In the genomic region with DNA sequence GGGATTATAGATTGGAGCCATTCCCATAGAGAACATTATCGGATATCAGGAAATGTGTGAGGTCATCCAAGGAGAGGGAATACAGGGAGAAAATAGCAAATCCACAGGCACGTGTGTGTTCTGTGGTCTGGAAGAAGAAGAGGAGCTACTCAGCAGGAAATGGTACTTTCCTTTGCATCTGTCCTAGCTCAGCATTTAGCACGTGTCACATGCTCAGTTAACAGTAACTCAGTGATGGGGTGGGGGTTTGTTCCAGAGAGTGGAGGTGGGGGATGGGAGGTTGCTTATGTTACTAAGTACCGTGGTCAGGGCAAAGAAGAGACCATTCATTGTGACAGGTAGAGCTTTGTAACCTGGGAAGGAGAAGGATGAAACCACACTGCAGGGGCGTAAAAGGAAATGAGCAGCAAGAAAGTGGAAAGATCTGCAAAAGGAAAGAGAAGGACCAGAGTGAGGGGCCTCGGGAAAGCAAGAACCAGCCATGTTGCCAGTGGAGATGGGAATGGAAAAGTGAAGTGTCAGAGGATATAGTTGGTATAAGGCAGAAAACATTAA, we compare ENCODE assay signal across 27 cellular contexts.
DNase-seq lines count a peak whose midpoint lies in the region; ATAC-seq, FAIRE-seq and TF ChIP-seq lines count a peak whose summit lies in the region.
"Had no signal": no experiment of that assay in that cellular context is flagged by ENCODE, and none has a peak within 500 bp of the region (broad histone marks: within the 10 kb centered on the region; RNA-seq: fewer than 3 reads in every experiment).

No MANE protein-coding gene starts in this region.

- no peak for FAIRE-seq in K562 (lab: Jason Lieb, UNC)
- FAIRE-seq: islet of Langerhans had no signal

- CTCF ChIA-PET in K562 (lab: Yijun Ruan, JAX; ENCODE audit: low intra/inter-chr PET ratio) = no interaction called here

- BruUV-seq in K562 (replicated peaks; lab: Mats Ljungman, UMichigan) = no TSS peak

- ATAC-seq in heart right ventricle (peak in 7 of 8 donors; percentile 37 to 62 (median 52)), K562 (no peak), left lobe of liver (peak; percentile 31), GM21447 (IDR thresholded peaks at IDR 0.05; ENCODE audit: unreplicated experiment) (no peak)
- ATAC-seq: activated CD8-positive, alpha-beta memory T cell treated with anti-CD3 and anti-CD28 coated beads, Interleukin-2, amount 10 ng/mL, durations not matched to agents 7 days and 5 days; activated naive CD4-positive, alpha-beta T cell treated with anti-CD3 and anti-CD28 coated beads, Interleukin-2, amount 50 U/mL, for 72 hours; foreskin keratinocyte had no signal

- H3K4me1 ChIP-seq in heart right ventricle = peaks cover 5 to 61% (median 18%) of the 10 kb centered on the region in 9 donors
- peaks cover 0 to 5% of the 10 kb centered on the region in 2 experiments; a peak in 3 of 5 replicates for H3K4me1 ChIP-seq in K562 (replicated peaks in 1 of 2; ENCODE audit: control insufficient read depth in 2 of 2, insufficient read depth in 2 of 2, low read length in 2 of 2)
- H3K4me1 ChIP-seq in tibial nerve = peaks cover 0 to 36% (median 12%) of the 10 kb centered on the region in 4 donors
- H3K4me1 ChIP-seq: foreskin keratinocyte, uterus had no signal

- H3K4me2 ChIP-seq in K562 (ENCODE audit: insufficient read depth, low read length) = no peak overlapping the region
- H3K4me2 ChIP-seq: KMS-11 had no signal

- TF ChIP-seq CTCF in heart right ventricle (IDR thresholded peaks at IDR 0.05) (no peak), K562 (IDR thresholded peaks at IDR 0.05 in 2 of 3, conservative IDR thresholded peaks at IDR 0.05 in 1 of 3; ENCODE audit: insufficient read depth in 2 of 3, low read depth in 1 of 3, low read length in 3 of 3) (no peak), tibial nerve (IDR thresholded peaks at IDR 0.05) (no peak)

- intact Hi-C loops in heart right ventricle (cut with DNase I) = loop anchor here in 1 of 10 donors (10.0 kb wide), 1 partner anchor 170 kb away; a partner anchor contains a TSS
- intact Hi-C loops in cardiac septum (cut with DNase I) = no loop called here
- intact Hi-C loops in K562 (cut with micrococcal nuclease) = no loop called here

- TF ChIP-seq POLR2A in K562 (conservative IDR thresholded peaks at IDR 0.05) = no peak
- TF ChIP-seq POLR2A in tibial nerve (IDR thresholded peaks at IDR 0.05) = no peak

- H4K20me1 ChIP-seq in K562 (replicated peaks; ENCODE audit: control insufficient read depth, insufficient read depth, low read length) = no peaks in the 10 kb centered on the region

- WGBS in heart right ventricle, 2 donors = 76 to 78% methylated on average over 6 of the region's 6 CpGs
- 13% methylated on average over 6 of the region's 6 CpGs for WGBS in K562 (ENCODE audit: insufficient coverage, low coverage, missing lambda C conversion rate)
- 70 to 73% methylated on average over 6 of the region's 6 CpGs for WGBS in tibial nerve, 2 donors

- no peaks in the 10 kb centered on the region for H3K9me3 ChIP-seq in heart right ventricle
- H3K9me3 ChIP-seq in K562 (replicated peaks; ENCODE audit: control insufficient read depth, insufficient read depth, low read depth, low read length) = no peaks in the 10 kb centered on the region
- H3K9me3 ChIP-seq in tibial nerve = no peaks in the 10 kb centered on the region
- H3K9me3 ChIP-seq: sigmoid colon, SJSA1, uterus had no signal

- H3K36me3 ChIP-seq in heart right ventricle = peaks cover 0 to 71% (median 3%) of the 10 kb centered on the region in 9 donors
- H3K36me3 ChIP-seq in K562 (ENCODE audit: control insufficient read depth, insufficient read depth, low read length) = no peaks in the 10 kb centered on the region
- H3K36me3 ChIP-seq in tibial nerve = peaks cover 0 to 62% (median 5%) of the 10 kb centered on the region in 3 donors
- H3K36me3 ChIP-seq: uterus had no signal

- TF ChIP-seq EP300 in K562 (IDR thresholded peaks at IDR 0.05; ENCODE audit: low read length) (no peak), tibial nerve (IDR thresholded peaks at IDR 0.05) (peak; percentile 45 to 61)

- DNase-seq in heart right ventricle (peak in 1 of 2 donors; percentile 18), cardiac septum (ENCODE audit: low spot score) (no peak), K562 (ENCODE audit: extremely low read depth in 1 of 4, low spot score in 3 of 4) (no peak), left lobe of liver (ENCODE audit: low spot score) (no peak), tibial nerve (ENCODE audit: low spot score in 2 of 2) (peak in 1 of 2 donors; percentile 38), COLO829 (ENCODE audit: low spot score) (no peak), GOT3 (lab: John Stamatoyannopoulos, UW) (no peak)
- DNase-seq: ACHN; activated CD4-positive, alpha-beta T cell treated with anti-CD3 and anti-CD28 coated beads, Interleukin-2, amount 10 ng/mL, durations not matched to agents 24 days and 14 days; activated CD8-positive, alpha-beta memory T cell treated with anti-CD3 and anti-CD28 coated beads, Interleukin-2, amount 10 ng/mL, durations not matched to agents 7 days and 5 days; effector CD8-positive, alpha-beta T cell; foreskin keratinocyte; H7; hippocampal formation; mammary epithelial cell; naive B cell; NCI-H1092 treated with DMSO at 0.1 percent for 48 hours; NCI-H2107; NCI-H524; NK-92 treated with Interleukin-12 subunit alpha and Interleukin-12 subunit beta, amount 100 ng/mL, for 24 hours; sigmoid colon; uterus had no signal

- no peak overlapping the region for H3K4me3 ChIP-seq in heart right ventricle
- H3K4me3 ChIP-seq in K562 = no peak overlapping the region
- no peak overlapping the region for H3K4me3 ChIP-seq in tibial nerve
- H3K4me3 ChIP-seq: sigmoid colon, SJSA1, uterus had no signal

- TF ChIP-seq RAD21 in K562 (CRISPR knock-in tag; conservative IDR thresholded peaks at IDR 0.05 in 1 of 2, IDR thresholded peaks at IDR 0.05 in 1 of 2) = no peak

- H3K9me1 ChIP-seq in K562 (ENCODE audit: control insufficient read depth, insufficient read depth, low read length) = no peaks in the 10 kb centered on the region

- H3K27ac ChIP-seq in heart right ventricle (peak overlapping the region in 1 of 10 donors; percentile 69), K562 (ENCODE audit: extremely low read depth, low read depth, low read length) (no peak overlapping the region), tibial nerve (no peak overlapping the region)
- H3K27ac ChIP-seq: foreskin keratinocyte, KMS-11, sigmoid colon, SJSA1, uterus had no signal

- H3K27me3 ChIP-seq in heart right ventricle (no peaks in the 10 kb centered on the region), K562 (ENCODE audit: control insufficient read depth in 2 of 2, insufficient read depth in 2 of 2, low read length in 2 of 2) (peaks cover 0 to 3% of the 10 kb centered on the region in 2 experiments; a peak in 1 of 5 replicates), tibial nerve (no peaks in the 10 kb centered on the region)
- H3K27me3 ChIP-seq: foreskin keratinocyte, sigmoid colon, SJSA1, uterus had no signal

- no peak overlapping the region for H2AFZ ChIP-seq in K562 (ENCODE audit: low read depth, low read length)

- no peak overlapping the region for H3K9ac ChIP-seq in K562 (ENCODE audit: insufficient read depth in 1 of 2, low read depth in 2 of 2, low read length in 2 of 2)
- H3K9ac ChIP-seq: KMS-11 had no signal

- in situ Hi-C loops in K562 (cut with MboI) = no loop called here

- POLR2A ChIA-PET in K562 (lab: Yijun Ruan, JAX) = interaction anchor here (0.6 to 1.3 kb wide), 3 partner anchors 21 to 103 kb away, joined by 3 to 5 read pairs (median 3); no protein-coding TSS in a partner anchor

- no peaks in the 10 kb centered on the region for H3K79me2 ChIP-seq in K562 (ENCODE audit: control insufficient read depth, insufficient read depth, low read length)

TF ChIP-seq in K562, 482 proteins besides CTCF, POLR2A, EP300 and RAD21:
- TF ChIP-seq, protein P1, sequence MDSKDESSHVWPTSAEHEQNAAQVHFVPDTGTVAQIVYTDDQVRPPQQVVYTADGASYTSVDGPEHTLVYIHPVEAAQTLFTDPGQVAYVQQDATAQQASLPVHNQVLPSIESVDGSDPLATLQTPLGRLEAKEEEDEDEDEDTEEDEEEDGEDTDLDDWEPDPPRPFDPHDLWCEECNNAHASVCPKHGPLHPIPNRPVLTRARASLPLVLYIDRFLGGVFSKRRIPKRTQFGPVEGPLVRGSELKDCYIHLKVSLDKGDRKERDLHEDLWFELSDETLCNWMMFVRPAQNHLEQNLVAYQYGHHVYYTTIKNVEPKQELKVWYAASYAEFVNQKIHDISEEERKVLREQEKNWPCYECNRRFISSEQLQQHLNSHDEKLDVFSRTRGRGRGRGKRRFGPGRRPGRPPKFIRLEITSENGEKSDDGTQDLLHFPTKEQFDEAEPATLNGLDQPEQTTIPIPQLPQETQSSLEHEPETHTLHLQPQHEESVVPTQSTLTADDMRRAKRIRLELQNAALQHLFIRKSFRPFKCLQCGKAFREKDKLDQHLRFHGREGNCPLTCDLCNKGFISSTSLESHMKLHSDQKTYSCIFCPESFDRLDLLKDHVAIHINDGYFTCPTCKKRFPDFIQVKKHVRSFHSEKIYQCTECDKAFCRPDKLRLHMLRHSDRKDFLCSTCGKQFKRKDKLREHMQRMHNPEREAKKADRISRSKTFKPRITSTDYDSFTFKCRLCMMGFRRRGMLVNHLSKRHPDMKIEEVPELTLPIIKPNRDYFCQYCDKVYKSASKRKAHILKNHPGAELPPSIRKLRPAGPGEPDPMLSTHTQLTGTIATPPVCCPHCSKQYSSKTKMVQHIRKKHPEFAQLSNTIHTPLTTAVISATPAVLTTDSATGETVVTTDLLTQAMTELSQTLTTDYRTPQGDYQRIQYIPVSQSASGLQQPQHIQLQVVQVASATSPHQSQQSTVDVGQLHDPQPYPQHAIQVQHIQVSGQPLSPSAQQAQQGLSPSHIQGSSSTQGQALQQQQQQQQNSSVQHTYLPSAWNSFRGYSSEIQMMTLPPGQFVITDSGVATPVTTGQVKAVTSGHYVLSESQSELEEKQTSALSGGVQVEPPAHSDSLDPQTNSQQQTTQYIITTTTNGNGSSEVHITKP (IDR thresholded peaks at IDR 0.05; ENCODE audit: partially characterized antibody) = peak; percentile 21
- TF ChIP-seq KAT8 (IDR thresholded peaks at IDR 0.05; ENCODE audit: low read depth) = no peak

Comparison
In these comparisons a context has a peak if more than half of its experiments do, and no peak if none do; other contexts are left out.
1. ATAC-seq: peak in heart right ventricle (7 of 8) and left lobe of liver (single experiment); none in K562 (single experiment) and GM21447 (single experiment).